ENCODE assay signal across 9 cellular contexts in genomic region chr1:171434717-171435346, GRCh38. TPM values are rescaled to one million over a fixed set of nuclear protein-coding genes. Genes with fewer than 3 reads are reported as not detected.
A peak's percentile ranks its signal among the peaks of the same experiment; 100 is the strongest.
DNase-seq lines count a peak whose midpoint lies in the region; ATAC-seq and FAIRE-seq lines count a peak whose summit lies in the region.
"Had no signal": no experiment of that assay in that cellular context is flagged by ENCODE, and none has a peak within 500 bp of the region (broad histone marks: within the 10 kb centered on the region; RNA-seq: fewer than 3 reads in every experiment).

No MANE protein-coding gene starts in this region.

- FAIRE-seq in urothelium cell line (lab: Jason Lieb, UNC) = no peak
- FAIRE-seq: GM18507 had no signal

- no peak for DNase-seq in stimulated activated naive CD8-positive, alpha-beta T cell treated with anti-CD3 and anti-CD28 coated beads, Interleukin-15, Interleukin-2, amounts not matched to agents 100 U/mL and 50 U/mL, for 24 hours
- DNase-seq in activated CD4-positive, alpha-beta T cell treated with anti-CD3 and anti-CD28 coated beads, Interleukin-2, amount 10 ng/mL, durations not matched to agents 24 days and 14 days = no peak
- DNase-seq in glomerular visceral epithelial cell (ENCODE audit: extremely low spot score) = peak; percentile 79
- DNase-seq in urothelium cell line (ENCODE audit: low spot score) = peak; percentile 27
- DNase-seq in midbrain (lab: John Stamatoyannopoulos, UW) = no peak

- no peaks in the 10 kb centered on the region for H3K36me3 Mint-ChIP-seq in stimulated activated naive CD8-positive, alpha-beta T cell treated with anti-CD3 and anti-CD28 coated beads, Interleukin-15, Interleukin-2, amounts not matched to agents 100 ng/mL and 50 ng/mL, for 24 hours (ENCODE audit: low read depth)
- H3K36me3 Mint-ChIP-seq in activated CD4-positive, alpha-beta T cell treated with anti-CD3 and anti-CD28 coated beads, Interleukin-2, amount 10 ng/mL, durations not matched to agents 24 days and 14 days (ENCODE audit: low read depth) = no peaks in the 10 kb centered on the region

- no peaks in the 10 kb centered on the region for H3K27me3 Mint-ChIP-seq in stimulated activated naive CD8-positive, alpha-beta T cell treated with anti-CD3 and anti-CD28 coated beads, Interleukin-15, Interleukin-2, amounts not matched to agents 100 ng/mL and 50 ng/mL, for 24 hours
- peaks cover 1% of the 10 kb centered on the region for H3K27me3 Mint-ChIP-seq in activated CD4-positive, alpha-beta T cell treated with anti-CD3 and anti-CD28 coated beads, Interleukin-2, amount 10 ng/mL, durations not matched to agents 24 days and 14 days

- no peak for ATAC-seq in stimulated activated naive CD8-positive, alpha-beta T cell treated with anti-CD3 and anti-CD28 coated beads, Interleukin-15, Interleukin-2, amounts not matched to agents 100 U/mL and 50 U/mL, for 24 hours
- no peak for ATAC-seq in HG02642 (IDR thresholded peaks at IDR 0.05; ENCODE audit: poor library complexity, unreplicated experiment)
- no peak for ATAC-seq in GM21619 (IDR thresholded peaks at IDR 0.05; ENCODE audit: unreplicated experiment)

- peak overlapping the region; percentile 82 for H3K27ac Mint-ChIP-seq in stimulated activated naive CD8-positive, alpha-beta T cell treated with anti-CD3 and anti-CD28 coated beads, Interleukin-15, Interleukin-2, amounts not matched to agents 100 ng/mL and 50 ng/mL, for 24 hours
- peak overlapping the region; percentile 59 for H3K27ac Mint-ChIP-seq in activated CD4-positive, alpha-beta T cell treated with anti-CD3 and anti-CD28 coated beads, Interleukin-2, amount 10 ng/mL, durations not matched to agents 24 days and 14 days

- peaks cover 12% of the 10 kb centered on the region for H3K4me1 Mint-ChIP-seq in stimulated activated naive CD8-positive, alpha-beta T cell treated with anti-CD3 and anti-CD28 coated beads, Interleukin-15, Interleukin-2, amounts not matched to agents 100 ng/mL and 50 ng/mL, for 24 hours (ENCODE audit: low read depth)
- H3K4me1 Mint-ChIP-seq in activated CD4-positive, alpha-beta T cell treated with anti-CD3 and anti-CD28 coated beads, Interleukin-2, amount 10 ng/mL, durations not matched to agents 24 days and 14 days = peaks cover 6% of the 10 kb centered on the region

- no peaks in the 10 kb centered on the region for H3K9me3 Mint-ChIP-seq in stimulated activated naive CD8-positive, alpha-beta T cell treated with anti-CD3 and anti-CD28 coated beads, Interleukin-15, Interleukin-2, amounts not matched to agents 100 ng/mL and 50 ng/mL, for 24 hours
- no peaks in the 10 kb centered on the region for H3K9me3 Mint-ChIP-seq in activated CD4-positive, alpha-beta T cell treated with anti-CD3 and anti-CD28 coated beads, Interleukin-2, amount 10 ng/mL, durations not matched to agents 24 days and 14 days

- H3K4me3 Mint-ChIP-seq in stimulated activated naive CD8-positive, alpha-beta T cell treated with anti-CD3 and anti-CD28 coated beads, Interleukin-15, Interleukin-2, amounts not matched to agents 100 ng/mL and 50 ng/mL, for 24 hours = peak overlapping the region; percentile 12
- peak overlapping the region; percentile 35 for H3K4me3 Mint-ChIP-seq in activated CD4-positive, alpha-beta T cell treated with anti-CD3 and anti-CD28 coated beads, Interleukin-2, amount 10 ng/mL, durations not matched to agents 24 days and 14 days

- intact Hi-C loops in activated CD4-positive, alpha-beta T cell treated with anti-CD3 and anti-CD28 coated beads, Interleukin-2, amount 10 ng/mL, durations not matched to agents 24 days and 14 days (cut with micrococcal nuclease) = no loop called here

RNA-seq across cellular contexts. Expression of gene PRRC2C, which starts 50.5 kb away (rescaled TPM):
- total RNA-seq in activated CD4-positive, alpha-beta T cell treated with anti-CD3 and anti-CD28 coated beads, Interleukin-2, amount 10 ng/mL, durations not matched to agents 24 days and 14 days = 278 TPM in 2 replicates

Comparison
In these comparisons a context has a peak if more than half of its experiments do, and no peak if none do; other contexts are left out.
1. DNase-seq: peak in glomerular visceral epithelial cell (single experiment) and urothelium cell line (single experiment); none in stimulated activated naive CD8-positive, alpha-beta T cell treated with anti-CD3 and anti-CD28 coated beads, Interleukin-15, Interleukin-2, amounts not matched to agents 100 U/mL and 50 U/mL, for 24 hours (single experiment), activated CD4-positive, alpha-beta T cell treated with anti-CD3 and anti-CD28 coated beads, Interleukin-2, amount 10 ng/mL, durations not matched to agents 24 days and 14 days (single experiment) and midbrain (single experiment).